In the genomic region with DNA sequence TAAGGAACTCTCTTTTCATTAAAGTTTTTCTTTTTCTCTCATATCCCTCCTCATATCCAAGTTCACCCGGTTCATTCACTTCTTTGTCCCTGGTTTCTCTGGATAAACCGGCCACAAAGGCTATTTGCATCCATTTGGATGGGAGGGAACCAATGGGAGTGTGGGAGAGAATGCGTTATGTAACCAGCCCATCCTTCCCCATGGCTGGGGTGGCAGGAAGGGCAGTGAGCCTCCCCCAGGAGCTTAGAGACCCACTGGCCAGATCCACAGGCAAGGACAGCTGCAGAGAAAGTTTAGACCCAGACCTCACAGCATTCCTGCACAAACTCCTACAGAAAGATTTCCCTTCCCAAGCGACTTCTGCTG, we compare ENCODE assay signal across 16 cellular contexts. TPM values are rescaled to one million over a fixed set of nuclear protein-coding genes. Genes with fewer than 3 reads are reported as not detected.
DNase-seq lines count a peak whose midpoint lies in the region; ATAC-seq, FAIRE-seq and TF ChIP-seq lines count a peak whose summit lies in the region.
"Had no signal": no experiment of that assay in that cellular context is flagged by ENCODE, and none has a peak within 500 bp of the region (broad histone marks: within the 10 kb centered on the region; RNA-seq: fewer than 3 reads in every experiment).

No MANE protein-coding gene starts in this region.

- DNase-seq in HepG2 (ENCODE audit: low spot score) (no peak), right lobe of liver (no peak), WTC11 (ENCODE audit: low spot score) (peak; percentile 23), upper lobe of right lung (no peak), DMS79 (lab: John Stamatoyannopoulos, UW) (no peak), cerebellum (ENCODE audit: low spot score) (no peak), NCI-H146 (lab: John Stamatoyannopoulos, UW) (no peak)
- DNase-seq: activated CD4-positive, alpha-beta T cell treated with anti-CD3 and anti-CD28 coated beads, Interleukin-2, amount 50 U/mL, for 48 hours; C1 segment of cervical spinal cord; immature natural killer cell; natural killer cell; NCI-H1694; NCI-H774 had no signal

- H3K4me3 Mint-ChIP-seq in WTC11, result no peak overlapping the region
- H3K4me3 Mint-ChIP-seq: immature natural killer cell, natural killer cell had no signal

- H4K20me1 ChIP-seq in HepG2 (ENCODE audit: insufficient read depth, low read length), result no peaks in the 10 kb centered on the region

- no peaks in the 10 kb centered on the region for H3K79me2 ChIP-seq in HepG2 (ENCODE audit: insufficient read depth, low read length)

- H3K27me3 ChIP-seq in HepG2 (ENCODE audit: control insufficient read depth in 1 of 2, insufficient read depth in 2 of 2, low read length in 2 of 2) (no peaks in the 10 kb centered on the region), right lobe of liver (no peaks in the 10 kb centered on the region), layer of hippocampus (ENCODE audit: control insufficient read depth, insufficient read depth, low read length) (no peaks in the 10 kb centered on the region), upper lobe of right lung (no peaks in the 10 kb centered on the region)

- peaks cover 9% of the 10 kb centered on the region for H3K4me1 Mint-ChIP-seq in WTC11

- H3K4me2 ChIP-seq in HepG2 (ENCODE audit: low read depth, low read length), result peak overlapping the region; percentile 63

- ATAC-seq in HepG2 (peak; percentile 9; the same call in 1 of the 3 replicates), right lobe of liver (no peak), WTC11 (peak; percentile 60), upper lobe of right lung (no peak)
- ATAC-seq: natural killer cell had no signal

- no peak for FAIRE-seq in HepG2 (lab: Jason Lieb, UNC)
- FAIRE-seq: bronchial epithelial cell had no signal

- H3K36me3 Mint-ChIP-seq in WTC11, result no peaks in the 10 kb centered on the region
- H3K36me3 Mint-ChIP-seq: natural killer cell had no signal

- no peaks in the 10 kb centered on the region for H3K36me3 ChIP-seq in HepG2 (replicated peaks in 1 of 2; ENCODE audit: control insufficient read depth in 1 of 2, insufficient read depth in 2 of 2, low read length in 2 of 2)
- H3K36me3 ChIP-seq in right lobe of liver, result no peaks in the 10 kb centered on the region
- no peaks in the 10 kb centered on the region for H3K36me3 ChIP-seq in upper lobe of right lung

- H3K4me3 ChIP-seq in HepG2 (replicated peaks in 1 of 3; ENCODE audit: insufficient read depth in 1 of 3, low read depth in 2 of 3, low read length in 3 of 3) (no peak overlapping the region; a peak in 1 of 6 replicates), right lobe of liver (no peak overlapping the region), upper lobe of right lung (no peak overlapping the region)
- H3K4me3 ChIP-seq: SK-N-MC had no signal

- 52% methylated on average over 4 of the region's 4 CpGs for WGBS in HepG2 (ENCODE audit: low lambda C conversion rate)
- 51% methylated on average over 4 of the region's 4 CpGs for WGBS in right lobe of liver (ENCODE audit: insufficient coverage, low coverage, low lambda C conversion rate, missing lambda C conversion rate)

- H3K4me1 ChIP-seq in HepG2 (ENCODE audit: insufficient read depth, low read length) (peaks cover 63% of the 10 kb centered on the region), right lobe of liver (peaks cover 0 to 4% (median 0%) of the 10 kb centered on the region in 4 donors), upper lobe of right lung (peaks cover 45% of the 10 kb centered on the region)

- no peak overlapping the region for H3K27ac ChIP-seq in HepG2 (ENCODE audit: extremely low read length, insufficient read depth, low read length)
- no peak overlapping the region for H3K27ac ChIP-seq in right lobe of liver
- H3K27ac ChIP-seq in layer of hippocampus (ENCODE audit: low read depth, low read length), result peak overlapping the region; percentile 52
- H3K27ac ChIP-seq in upper lobe of right lung, result peak overlapping the region; percentile 40
- H3K27ac ChIP-seq: SK-N-MC had no signal

- POLR2A ChIA-PET in HepG2 (lab: Yijun Ruan, JAX), result interaction anchor here (1.2 to 3.0 kb wide), 4 partner anchors 11 to 30 kb away, joined by 3 to 7 read pairs (median 4); partner anchors contain the start of genes AURKA, CASS4 and CSTF1
- POLR2A ChIA-PET in WTC11 (lab: Charles Lee), result no interaction called here

- no peak for TF ChIP-seq EP300 in HepG2 (IDR thresholded peaks at IDR 0.05; ENCODE audit: low read depth in 2 of 2, low read length in 2 of 2)
- TF ChIP-seq EP300 in HepG2 (CRISPR knock-in tag; IDR thresholded peaks at IDR 0.05; ENCODE audit: borderline replicate concordance), result no peak

- TF ChIP-seq CTCF in HepG2 (CRISPR knock-in tag; IDR thresholded peaks at IDR 0.05) (no peak), right lobe of liver (IDR thresholded peaks at IDR 0.05) (no peak), WTC11 (IDR thresholded peaks at IDR 0.05) (no peak), upper lobe of right lung (IDR thresholded peaks at IDR 0.05) (no peak)

- no peak overlapping the region for H3K9ac ChIP-seq in HepG2 (ENCODE audit: insufficient read depth, low read depth, low read length)

- no peak for TF ChIP-seq RAD21 in HepG2 (CRISPR knock-in tag; IDR thresholded peaks at IDR 0.05)

- H3K9me3 ChIP-seq in HepG2 (ENCODE audit: low read length) (no peaks in the 10 kb centered on the region), right lobe of liver (no peaks in the 10 kb centered on the region), upper lobe of right lung (no peaks in the 10 kb centered on the region)

- intact Hi-C loops in HepG2 (cut with micrococcal nuclease; ENCODE audit: unreplicated experiment) (loop anchor here (1.0 kb wide), 1 partner anchor 23 kb away; no protein-coding TSS in a partner anchor), right lobe of liver (cut with DNase I) (no loop called here), upper lobe of right lung (cut with DNase I) (no loop called here)

- in situ Hi-C loops in HepG2 (cut with HindIII; ENCODE audit: extremely low pct_ligation_motif_present, low pct_unique_long_range_greater_than_20kb), result no loop called here

- H3K27me3 Mint-ChIP-seq in WTC11 (ENCODE audit: low read depth), result peaks cover 56% of the 10 kb centered on the region

- H2AFZ ChIP-seq in HepG2 (ENCODE audit: low read length), result no peak overlapping the region

- no peak overlapping the region for H3K27ac Mint-ChIP-seq in WTC11
- H3K27ac Mint-ChIP-seq: natural killer cell had no signal

- CTCF ChIA-PET in HepG2 (lab: Yijun Ruan, JAX; ENCODE audit: low intra/inter-chr PET ratio, low total read pairs) (interaction anchor here (1.4 kb wide), 1 partner anchor 23 kb away, joined by 5 read pairs; no protein-coding TSS in a partner anchor), WTC11 (lab: Charles Lee) (interaction anchor here (1.3 kb wide), 1 partner anchor 12 kb away, joined by 3 read pairs; no protein-coding TSS in a partner anchor)

- TF ChIP-seq POLR2A in HepG2 (IDR thresholded peaks at IDR 0.05; ENCODE audit: insufficient read depth in 1 of 2, low read depth in 2 of 2, low read length in 2 of 2) (no peak), right lobe of liver (IDR thresholded peaks at IDR 0.05) (no peak)

- BruUV-seq in HepG2 (replicated peaks; lab: Mats Ljungman, UMichigan), result no TSS peak

- no peaks in the 10 kb centered on the region for H3K9me3 Mint-ChIP-seq in WTC11
- H3K9me3 Mint-ChIP-seq: immature natural killer cell, natural killer cell had no signal

RNA-seq across cellular contexts. Expression of gene CASS4, which starts 10.7 kb away (rescaled TPM):
- total RNA-seq in HepG2 (2016; rRNA removed; fragmentation: Illumina TruSeq; extraction: Trizol) (0.38 and 0.49 TPM in 2 replicates), right lobe of liver (1 to 10 TPM in 2 of 6 experiments, under 1 TPM in 4; 0.66 to 2.1 (median 0.83) TPM), WTC11 (2021) (0.11 to 0.14 TPM (median 0.13 TPM) in 3 replicates), upper lobe of right lung (40.2 TPM), cerebellum (1.1 TPM)
- 0.09 TPM in 1 of 2 replicates, not detected in the other for total RNA-seq in HepG2 (2016; cell fraction: cytosol; rRNA removed; fragmentation: Illumina TruSeq; extraction: Trizol; ENCODE audit: low read depth)
- total RNA-seq in HepG2 (2016; cell fraction: insoluble cytoplasmic fraction; rRNA removed; fragmentation: Illumina TruSeq; extraction: Trizol), result 0.28 and 0.35 TPM in 2 replicates
- 0.17 and 0.31 TPM in 2 replicates for total RNA-seq in HepG2 (2016; cell fraction: membrane; rRNA removed; fragmentation: Illumina TruSeq; extraction: Trizol)
- total RNA-seq in HepG2 (2016; cell fraction: nucleus; rRNA removed; fragmentation: Illumina TruSeq; extraction: Trizol), result 0.53 and 0.65 TPM in 2 replicates
- polyA plus RNA-seq in HepG2 (2011; rRNA removed), result 0.17 and 0.25 TPM in 2 replicates
- 0.10 and 0.17 TPM in 2 replicates for polyA plus RNA-seq in HepG2 (2011; cell fraction: cytosol; rRNA removed)
- polyA plus RNA-seq in HepG2 (2011; cell fraction: nucleus; rRNA removed), result 0.35 and 0.50 TPM in 2 replicates
- polyA plus RNA-seq in HepG2 (2012), result 0.17 and 0.23 TPM in 2 replicates
- polyA plus RNA-seq in HepG2 (2016; cell fraction: cytosol; fragmentation: Illumina TruSeq; extraction: Trizol; ENCODE audit: low read depth), result not detected in 2 replicates
- polyA plus RNA-seq in HepG2 (2016; cell fraction: insoluble cytoplasmic fraction; fragmentation: Illumina TruSeq; extraction: Trizol; ENCODE audit: low read depth), result 0.30 and 0.41 TPM in 2 replicates
- polyA plus RNA-seq in HepG2 (2016; cell fraction: membrane; fragmentation: Illumina TruSeq; extraction: Trizol; ENCODE audit: low read depth), result 0.06 and 0.08 TPM in 2 replicates
- polyA plus RNA-seq in HepG2 (2016; cell fraction: nucleus; fragmentation: Illumina TruSeq; extraction: Trizol; ENCODE audit: insufficient read depth, low read depth), result 0.21 and 0.48 TPM in 2 replicates
- 0.06 and 0.07 TPM in 2 replicates for polyA minus RNA-seq in HepG2 (2011; rRNA and poly(A)+ RNA removed; ENCODE audit: low replicate concordance)
- 0.26 TPM in 1 of 2 replicates, not detected in the other for polyA minus RNA-seq in HepG2 (2011; cell fraction: cytosol; rRNA and poly(A)+ RNA removed)
- 0.26 and 0.50 TPM in 2 replicates for polyA minus RNA-seq in HepG2 (2011; cell fraction: nucleus; rRNA and poly(A)+ RNA removed)
- total RNA-seq: bronchial epithelial cell had no signal

RNA-seq across cellular contexts. Expression of gene CSTF1, which starts 30.4 kb away (rescaled TPM):
- total RNA-seq in HepG2 (2016; rRNA removed; fragmentation: Illumina TruSeq; extraction: Trizol) (70.9 and 105 TPM in 2 replicates), right lobe of liver (10 to 100 TPM; 14.9 to 27.2 (median 16.6) TPM), WTC11 (2021) (53.9 to 58.5 TPM (median 54.2 TPM) in 3 replicates), upper lobe of right lung (27.8 TPM), cerebellum (27.5 TPM)
- 17.0 and 17.9 TPM in 2 replicates for total RNA-seq in HepG2 (2016; cell fraction: cytosol; rRNA removed; fragmentation: Illumina TruSeq; extraction: Trizol; ENCODE audit: low read depth)
- 72.4 and 104 TPM in 2 replicates for total RNA-seq in HepG2 (2016; cell fraction: insoluble cytoplasmic fraction; rRNA removed; fragmentation: Illumina TruSeq; extraction: Trizol)
- total RNA-seq in HepG2 (2016; cell fraction: membrane; rRNA removed; fragmentation: Illumina TruSeq; extraction: Trizol), result 37.3 and 42.3 TPM in 2 replicates
- 53.7 and 58.2 TPM in 2 replicates for total RNA-seq in HepG2 (2016; cell fraction: nucleus; rRNA removed; fragmentation: Illumina TruSeq; extraction: Trizol)
- 67.9 and 100 TPM in 2 replicates for polyA plus RNA-seq in HepG2 (2011; rRNA removed)
- polyA plus RNA-seq in HepG2 (2011; cell fraction: cytosol; rRNA removed), result 63.9 and 67.0 TPM in 2 replicates
- polyA plus RNA-seq in HepG2 (2011; cell fraction: nucleus; rRNA removed), result 63.5 and 65.1 TPM in 2 replicates
- polyA plus RNA-seq in HepG2 (2012), result 39.4 and 55.3 TPM in 2 replicates
- polyA plus RNA-seq in HepG2 (2016; cell fraction: cytosol; fragmentation: Illumina TruSeq; extraction: Trizol; ENCODE audit: low read depth), result 8.4 and 10.8 TPM in 2 replicates
- 89.9 and 97.0 TPM in 2 replicates for polyA plus RNA-seq in HepG2 (2016; cell fraction: insoluble cytoplasmic fraction; fragmentation: Illumina TruSeq; extraction: Trizol; ENCODE audit: low read depth)
- 17.6 and 17.8 TPM in 2 replicates for polyA plus RNA-seq in HepG2 (2016; cell fraction: membrane; fragmentation: Illumina TruSeq; extraction: Trizol; ENCODE audit: low read depth)
- 76.3 and 78.8 TPM in 2 replicates for polyA plus RNA-seq in HepG2 (2016; cell fraction: nucleus; fragmentation: Illumina TruSeq; extraction: Trizol; ENCODE audit: insufficient read depth, low read depth)
- polyA minus RNA-seq in HepG2 (2011; rRNA and poly(A)+ RNA removed; ENCODE audit: low replicate concordance), result 186 and 265 TPM in 2 replicates
- polyA minus RNA-seq in HepG2 (2011; cell fraction: cytosol; rRNA and poly(A)+ RNA removed), result 59.5 and 62.1 TPM in 2 replicates
- 49.2 and 64.4 TPM in 2 replicates for polyA minus RNA-seq in HepG2 (2011; cell fraction: nucleus; rRNA and poly(A)+ RNA removed)

RNA-seq across cellular contexts. Expression of gene AURKA, which starts 30.8 kb away (rescaled TPM):
- total RNA-seq in HepG2 (2016; rRNA removed; fragmentation: Illumina TruSeq; extraction: Trizol) (224 and 335 TPM in 2 replicates), right lobe of liver (1 to 10 TPM; 1.5 to 7.4 (median 2.5) TPM), WTC11 (2021) (89.1 to 103 TPM (median 89.9 TPM) in 3 replicates), upper lobe of right lung (1.5 TPM), cerebellum (8.3 TPM)
- total RNA-seq in HepG2 (2016; cell fraction: cytosol; rRNA removed; fragmentation: Illumina TruSeq; extraction: Trizol; ENCODE audit: low read depth), result 127 and 136 TPM in 2 replicates
- total RNA-seq in HepG2 (2016; cell fraction: insoluble cytoplasmic fraction; rRNA removed; fragmentation: Illumina TruSeq; extraction: Trizol), result 218 and 331 TPM in 2 replicates
- total RNA-seq in HepG2 (2016; cell fraction: membrane; rRNA removed; fragmentation: Illumina TruSeq; extraction: Trizol), result 173 and 174 TPM in 2 replicates
- 85.9 and 90.8 TPM in 2 replicates for total RNA-seq in HepG2 (2016; cell fraction: nucleus; rRNA removed; fragmentation: Illumina TruSeq; extraction: Trizol)
- polyA plus RNA-seq in HepG2 (2011; rRNA removed), result 55.7 and 96.4 TPM in 2 replicates
- 60.3 and 70.8 TPM in 2 replicates for polyA plus RNA-seq in HepG2 (2011; cell fraction: cytosol; rRNA removed)
- 23.6 and 31.7 TPM in 2 replicates for polyA plus RNA-seq in HepG2 (2011; cell fraction: nucleus; rRNA removed)
- 41.6 and 70.4 TPM in 2 replicates for polyA plus RNA-seq in HepG2 (2012)
- 36.5 and 39.6 TPM in 2 replicates for polyA plus RNA-seq in HepG2 (2016; cell fraction: cytosol; fragmentation: Illumina TruSeq; extraction: Trizol; ENCODE audit: low read depth)
- polyA plus RNA-seq in HepG2 (2016; cell fraction: insoluble cytoplasmic fraction; fragmentation: Illumina TruSeq; extraction: Trizol; ENCODE audit: low read depth), result 285 and 289 TPM in 2 replicates
- 72.5 and 73.7 TPM in 2 replicates for polyA plus RNA-seq in HepG2 (2016; cell fraction: membrane; fragmentation: Illumina TruSeq; extraction: Trizol; ENCODE audit: low read depth)
- polyA plus RNA-seq in HepG2 (2016; cell fraction: nucleus; fragmentation: Illumina TruSeq; extraction: Trizol; ENCODE audit: insufficient read depth, low read depth), result 111 and 116 TPM in 2 replicates
- polyA minus RNA-seq in HepG2 (2011; rRNA and poly(A)+ RNA removed; ENCODE audit: low replicate concordance), result 63.7 and 146 TPM in 2 replicates
- 43.1 and 61.1 TPM in 2 replicates for polyA minus RNA-seq in HepG2 (2011; cell fraction: cytosol; rRNA and poly(A)+ RNA removed)
- polyA minus RNA-seq in HepG2 (2011; cell fraction: nucleus; rRNA and poly(A)+ RNA removed), result 25.4 and 35.1 TPM in 2 replicates

RNA-seq across cellular contexts. Expression of gene RTF2, which starts 45.6 kb away (rescaled TPM):
- 142 and 202 TPM in 2 replicates for total RNA-seq in HepG2 (2016; rRNA removed; fragmentation: Illumina TruSeq; extraction: Trizol)
- 22.9 and 24.0 TPM in 2 replicates for total RNA-seq in HepG2 (2016; cell fraction: cytosol; rRNA removed; fragmentation: Illumina TruSeq; extraction: Trizol; ENCODE audit: low read depth)
- 146 and 210 TPM in 2 replicates for total RNA-seq in HepG2 (2016; cell fraction: insoluble cytoplasmic fraction; rRNA removed; fragmentation: Illumina TruSeq; extraction: Trizol)
- 48.4 and 48.7 TPM in 2 replicates for total RNA-seq in HepG2 (2016; cell fraction: membrane; rRNA removed; fragmentation: Illumina TruSeq; extraction: Trizol)
- 61.3 and 68.9 TPM in 2 replicates for total RNA-seq in HepG2 (2016; cell fraction: nucleus; rRNA removed; fragmentation: Illumina TruSeq; extraction: Trizol)
- polyA plus RNA-seq in HepG2 (2011; rRNA removed), result 73.3 and 81.8 TPM in 2 replicates
- polyA plus RNA-seq in HepG2 (2011; cell fraction: cytosol; rRNA removed), result 75.5 and 78.1 TPM in 2 replicates
- 56.4 and 58.3 TPM in 2 replicates for polyA plus RNA-seq in HepG2 (2011; cell fraction: nucleus; rRNA removed)
- 65.9 and 76.5 TPM in 2 replicates for polyA plus RNA-seq in HepG2 (2012)
- 23.4 and 24.1 TPM in 2 replicates for polyA plus RNA-seq in HepG2 (2016; cell fraction: cytosol; fragmentation: Illumina TruSeq; extraction: Trizol; ENCODE audit: low read depth)
- polyA plus RNA-seq in HepG2 (2016; cell fraction: insoluble cytoplasmic fraction; fragmentation: Illumina TruSeq; extraction: Trizol; ENCODE audit: low read depth), result 194 and 208 TPM in 2 replicates
- polyA plus RNA-seq in HepG2 (2016; cell fraction: membrane; fragmentation: Illumina TruSeq; extraction: Trizol; ENCODE audit: low read depth), result 36.9 and 38.6 TPM in 2 replicates
- polyA plus RNA-seq in HepG2 (2016; cell fraction: nucleus; fragmentation: Illumina TruSeq; extraction: Trizol; ENCODE audit: insufficient read depth, low read depth), result 117 and 121 TPM in 2 replicates
- 51.8 and 70.9 TPM in 2 replicates for polyA minus RNA-seq in HepG2 (2011; rRNA and poly(A)+ RNA removed; ENCODE audit: low replicate concordance)
- 30.7 and 31.2 TPM in 2 replicates for polyA minus RNA-seq in HepG2 (2011; cell fraction: cytosol; rRNA and poly(A)+ RNA removed)
- polyA minus RNA-seq in HepG2 (2011; cell fraction: nucleus; rRNA and poly(A)+ RNA removed), result 36.6 and 37.0 TPM in 2 replicates
- total RNA-seq in right lobe of liver, result 10 to 100 TPM; 29.9 to 40.1 (median 32.6) TPM
- total RNA-seq in WTC11 (2021), result 46.3 to 56.1 TPM (median 51.7 TPM) in 3 replicates
- total RNA-seq in upper lobe of right lung, result 77.4 TPM
- total RNA-seq in cerebellum, result 32.2 TPM

Comparison
In these comparisons a context has a peak if more than half of its experiments do, and no peak if none do; other contexts are left out.
1. ATAC-seq: peak in HepG2 (single experiment) and WTC11 (single experiment); none in right lobe of liver (0 of 4) and upper lobe of right lung (single experiment).
2. H3K27ac ChIP-seq: peak in layer of hippocampus (single experiment) and upper lobe of right lung (single experiment); none in HepG2 (single experiment) and right lobe of liver (0 of 3).
3. RNA of gene CASS4, which starts 10.7 kb away (total RNA-seq): 40.2 TPM in upper lobe of right lung (single experiment); 1.1 TPM in cerebellum (single experiment), 0.66 to 2.1 TPM in right lobe of liver, 0.09 to 0.65 TPM in HepG2 and 0.11 to 0.14 TPM in WTC11; every median in the first group is over 10 times any median in the second.